In genomic region chr1:183583466-183583865, GRCh38 we compare ENCODE assay signal across 16 cellular contexts. TPM values are rescaled to one million over a fixed set of nuclear protein-coding genes. Genes with fewer than 3 reads are reported as not detected.
A peak's percentile ranks its signal among the peaks of the same experiment; 100 is the strongest.
DNase-seq lines count a peak whose midpoint lies in the region; ATAC-seq and TF ChIP-seq lines count a peak whose summit lies in the region.
"Had no signal": no experiment of that assay in that cellular context is flagged by ENCODE, and none has a peak within 500 bp of the region (broad histone marks: within the 10 kb centered on the region; RNA-seq: fewer than 3 reads in every experiment).

No MANE protein-coding gene starts in this region.

- no peak overlapping the region for H3K27ac Mint-ChIP-seq in activated naive CD4-positive, alpha-beta T cell treated with anti-CD3 and anti-CD28 coated beads for 36 hours
- H3K27ac Mint-ChIP-seq: activated CD4-positive, alpha-beta T cell treated with anti-CD3 and anti-CD28 coated beads for 36 hours; B cell had no signal

- H3K4me3 Mint-ChIP-seq in activated naive CD4-positive, alpha-beta T cell treated with anti-CD3 and anti-CD28 coated beads for 36 hours, result no peak overlapping the region
- H3K4me3 Mint-ChIP-seq: activated CD4-positive, alpha-beta T cell treated with anti-CD3 and anti-CD28 coated beads for 36 hours; B cell had no signal

- intact Hi-C loops in sciatic nerve (cut with DNase I), result no loop called here
- intact Hi-C loops in activated naive CD4-positive, alpha-beta T cell treated with anti-CD3 and anti-CD28 coated beads for 36 hours (cut with micrococcal nuclease), result no loop called here

- ATAC-seq in sciatic nerve (peak; percentile 38), GM18868 (IDR thresholded peaks at IDR 0.05; ENCODE audit: unreplicated experiment) (no peak)
- ATAC-seq: activated CD4-positive, alpha-beta T cell treated with anti-CD3 and anti-CD28 coated beads for 36 hours had no signal

- CTCF ChIA-PET in activated naive CD4-positive, alpha-beta T cell treated with anti-CD3 and anti-CD28 coated beads for 36 hours (lab: Charles Lee), result no interaction called here

- no peak for TF ChIP-seq CTCF in epithelial cell of esophagus (IDR thresholded peaks at IDR 0.05; ENCODE audit: insufficient read depth, low read depth, low read length, missing control alignments)

- DNase-seq in GM03348 (ENCODE audit: low spot score) (peak; percentile 39), NOMO-1 treated with dmso at 0.1 percent for 144 hours (lab: John Stamatoyannopoulos, UW; ENCODE audit: unreplicated experiment) (peak; percentile 75), epithelial cell of esophagus (ENCODE audit: low read depth) (peak; percentile 34), sciatic nerve (ENCODE audit: low spot score) (peak; percentile 43), LoVo (ENCODE audit: low spot score) (no peak)
- no peak for DNase-seq in activated naive CD4-positive, alpha-beta T cell treated with anti-CD3 and anti-CD28 coated beads for 36 hours
- DNase-seq: activated CD4-positive, alpha-beta T cell treated with anti-CD3 and anti-CD28 coated beads for 36 hours; activated naive CD4-positive, alpha-beta T cell treated with Interleukin-2 at 50 U/mL for 16 hours; head of caudate nucleus; islet precursor cell; NCI-H1092 treated with DMSO at 0.1 percent for 48 hours; NCI-H774; occipital lobe; stimulated activated CD4-positive, alpha-beta T cell treated with anti-CD3 and anti-CD28 coated beads, Interleukin-2, amount 100 ng/mL, for 48 hours had no signal

- H3K36me3 Mint-ChIP-seq in activated naive CD4-positive, alpha-beta T cell treated with anti-CD3 and anti-CD28 coated beads for 36 hours (ENCODE audit: low read depth), result no peaks in the 10 kb centered on the region

- no peaks in the 10 kb centered on the region for H3K9me3 Mint-ChIP-seq in activated naive CD4-positive, alpha-beta T cell treated with anti-CD3 and anti-CD28 coated beads for 36 hours

- peaks cover 8% of the 10 kb centered on the region for H3K4me1 Mint-ChIP-seq in activated naive CD4-positive, alpha-beta T cell treated with anti-CD3 and anti-CD28 coated beads for 36 hours (ENCODE audit: low read depth)

- no peak overlapping the region for H3K4me3 ChIP-seq in epithelial cell of esophagus (ENCODE audit: low read length)

- no peaks in the 10 kb centered on the region for H3K27me3 Mint-ChIP-seq in activated naive CD4-positive, alpha-beta T cell treated with anti-CD3 and anti-CD28 coated beads for 36 hours (ENCODE audit: low read depth)
- H3K27me3 Mint-ChIP-seq: activated CD4-positive, alpha-beta T cell treated with anti-CD3 and anti-CD28 coated beads for 36 hours; B cell had no signal

RNA-seq across cellular contexts. Expression of gene NCF2, which starts 6.8 kb away (rescaled TPM):
- 29.6 TPM for total RNA-seq in sciatic nerve
- 10 to 100 TPM; 14.0 to 14.3 TPM for total RNA-seq in activated naive CD4-positive, alpha-beta T cell treated with anti-CD3 and anti-CD28 coated beads for 36 hours

RNA-seq across cellular contexts. Expression of gene ARPC5, which starts 52.1 kb away (rescaled TPM):
- total RNA-seq in sciatic nerve, result 142 TPM
- 100 to 1,000 TPM; 162 to 164 TPM for total RNA-seq in activated naive CD4-positive, alpha-beta T cell treated with anti-CD3 and anti-CD28 coated beads for 36 hours

Comparison
In these comparisons a context has a peak if more than half of its experiments do, and no peak if none do; other contexts are left out.
1. DNase-seq: peak in GM03348 (single experiment), NOMO-1 treated with dmso at 0.1 percent for 144 hours (single experiment), epithelial cell of esophagus (single experiment) and sciatic nerve (single experiment); none in LoVo (single experiment) and activated naive CD4-positive, alpha-beta T cell treated with anti-CD3 and anti-CD28 coated beads for 36 hours (single experiment).